In genomic region chr12:65961731-65962130, GRCh38 we compare ENCODE assay signal across 1 cellular context.
TF ChIP-seq lines count a peak whose summit lies in the region.

No MANE protein-coding gene starts in this region.

TF ChIP-seq in IMR-90, 13 proteins besides CTCF, POLR2A, EP300 and RAD21:
- TF ChIP-seq FOS (IDR thresholded peaks at IDR 0.05; ENCODE audit: low read depth, low read length) (no peak), RCOR1 (IDR thresholded peaks at IDR 0.05; ENCODE audit: insufficient replicate concordance, low read length) (no peak), NFE2L2 (IDR thresholded peaks at IDR 0.05; ENCODE audit: low read depth, low read length) (no peak), BHLHE40 (IDR thresholded peaks at IDR 0.05; ENCODE audit: low read depth, low read length) (no peak), USF2 (IDR thresholded peaks at IDR 0.05; ENCODE audit: low read depth, low read length) (no peak), MXI1 (IDR thresholded peaks at IDR 0.05; ENCODE audit: borderline replicate concordance, low read depth, low read length) (no peak), ELK1 (IDR thresholded peaks at IDR 0.05; ENCODE audit: borderline replicate concordance, low read depth, low read length) (no peak), SMC3 (IDR thresholded peaks at IDR 0.05; ENCODE audit: low read depth, low read length) (no peak), CHD1 (IDR thresholded peaks at IDR 0.05; ENCODE audit: low read depth, low read length) (no peak), MAZ (IDR thresholded peaks at IDR 0.05; ENCODE audit: borderline replicate concordance, low read depth, low read length) (no peak), MAFK (IDR thresholded peaks at IDR 0.05; ENCODE audit: low read depth, low read length) (no peak), CEBPB (IDR thresholded peaks at IDR 0.05; ENCODE audit: low read depth, low read length) (no peak), RFX5 (IDR thresholded peaks at IDR 0.05; ENCODE audit: low read depth, low read length) (no peak)
